Comparison of ENCODE assay signal across 11 cellular contexts in genomic region chr5:112907166-112907611, GRCh38. TPM values are rescaled to one million over a fixed set of nuclear protein-coding genes. Genes with fewer than 3 reads are reported as not detected.
A peak's percentile ranks its signal among the peaks of the same experiment; 100 is the strongest.
DNase-seq lines count a peak whose midpoint lies in the region; ATAC-seq, FAIRE-seq and TF ChIP-seq lines count a peak whose summit lies in the region.
"Had no signal": no experiment of that assay in that cellular context is flagged by ENCODE, and none has a peak within 500 bp of the region (broad histone marks: within the 10 kb centered on the region; RNA-seq: fewer than 3 reads in every experiment).

No MANE protein-coding gene starts in this region.

- no peak overlapping the region for H3K4me3 Mint-ChIP-seq in MCF 10A (ENCODE audit: unreplicated experiment)
- H3K4me3 Mint-ChIP-seq in stimulated activated memory B cell treated with anti-CD40 and anti-IgM and Interleukin-4, amounts not matched to agents 10 μg/mL and 1 μg/mL and 100 μg/mL, for 72 hours = no peak overlapping the region

- dilution Hi-C loops in mammary epithelial cell (cut with HindIII; ENCODE audit: low sequenced_read_pairs) = no loop called here

- FAIRE-seq in urothelium cell line (lab: Jason Lieb, UNC) = no peak
- FAIRE-seq: H1 had no signal

- peaks cover 51% of the 10 kb centered on the region for H3K36me3 Mint-ChIP-seq in MCF 10A (ENCODE audit: insufficient read depth, unreplicated experiment)
- peaks cover 38% of the 10 kb centered on the region for H3K36me3 Mint-ChIP-seq in stimulated activated memory B cell treated with anti-CD40 and anti-IgM and Interleukin-4, amounts not matched to agents 10 μg/mL and 1 μg/mL and 100 μg/mL, for 72 hours

- BruUV-seq in MCF 10A (replicated peaks; lab: Mats Ljungman, UMichigan) = no TSS peak
- no TSS peak for BruUV-seq in mammary epithelial cell (replicated peaks; lab: Mats Ljungman, UMichigan)

- H3K9me3 Mint-ChIP-seq in MCF 10A (ENCODE audit: unreplicated experiment) = no peaks in the 10 kb centered on the region
- no peaks in the 10 kb centered on the region for H3K9me3 Mint-ChIP-seq in stimulated activated memory B cell treated with anti-CD40 and anti-IgM and Interleukin-4, amounts not matched to agents 10 μg/mL and 1 μg/mL and 100 μg/mL, for 72 hours

- WGBS in mammary epithelial cell (ENCODE audit: low coverage, missing lambda C conversion rate) = 55% methylated on average over 4 of the region's 4 CpGs

- DNase-seq in MCF 10A (ENCODE audit: unreplicated experiment) (no peak), mammary epithelial cell (no peak), NCI-H446 (lab: John Stamatoyannopoulos, UW) (peak; percentile 22 to 60), left ventricle myocardium inferior (no peak), SHP77 treated with DMSO at 0.1 percent for 48 hours (lab: John Stamatoyannopoulos, UW) (no peak), NK-92 (lab: John Stamatoyannopoulos, UW; ENCODE audit: unreplicated experiment) (no peak), urothelium cell line (ENCODE audit: low spot score) (no peak)
- DNase-seq: PC-3, upper lobe of right lung had no signal

- no peaks in the 10 kb centered on the region for H4K20me1 ChIP-seq in mammary epithelial cell (ENCODE audit: insufficient read depth, low read length)

- POLR2A ChIA-PET in MCF 10A (lab: Yijun Ruan, JAX) = no interaction called here

- CTCF ChIA-PET in MCF 10A (lab: Yijun Ruan, JAX) (interaction anchor here (1.6 kb wide), 1 partner anchor 14 kb away, joined by 6 read pairs; no protein-coding TSS in a partner anchor), mammary epithelial cell (lab: Charles Lee; ENCODE audit: low non-redundant PET) (no interaction called here)

- peak; percentile 63 for ATAC-seq in stimulated activated memory B cell treated with anti-CD40 and anti-IgM and Interleukin-4, amounts not matched to agents 10 μg/mL and 1 μg/mL and 100 μg/mL, for 72 hours
- ATAC-seq: PC-3, upper lobe of right lung had no signal

- H3K4me1 Mint-ChIP-seq in MCF 10A (ENCODE audit: insufficient read depth, unreplicated experiment) = peaks cover 4% of the 10 kb centered on the region
- H3K4me1 Mint-ChIP-seq in stimulated activated memory B cell treated with anti-CD40 and anti-IgM and Interleukin-4, amounts not matched to agents 10 μg/mL and 1 μg/mL and 100 μg/mL, for 72 hours = peaks cover 34% of the 10 kb centered on the region

- H3K4me2 ChIP-seq in mammary epithelial cell (ENCODE audit: insufficient read depth, low read depth, low read length) = no peak overlapping the region

- H3K4me1 ChIP-seq in mammary epithelial cell (ENCODE audit: insufficient read depth, low read length) = no peaks in the 10 kb centered on the region
- peaks cover 69% of the 10 kb centered on the region for H3K4me1 ChIP-seq in left ventricle myocardium inferior
- H3K4me1 ChIP-seq: upper lobe of right lung had no signal

- no peaks in the 10 kb centered on the region for H3K27me3 ChIP-seq in mammary epithelial cell (ENCODE audit: insufficient read depth, low read length)
- no peaks in the 10 kb centered on the region for H3K27me3 ChIP-seq in left ventricle myocardium inferior (ENCODE audit: low read depth)
- H3K27me3 ChIP-seq: upper lobe of right lung had no signal

- H3K9me3 ChIP-seq in mammary epithelial cell (replicated peaks; ENCODE audit: insufficient read depth, low read length) (no peaks in the 10 kb centered on the region), left ventricle myocardium inferior (replicated peaks) (no peaks in the 10 kb centered on the region)
- H3K9me3 ChIP-seq: upper lobe of right lung had no signal

- H3K4me3 ChIP-seq in mammary epithelial cell (replicated peaks in 1 of 3; ENCODE audit: insufficient read depth in 1 of 3, low read depth in 2 of 3, low read length in 3 of 3) = no peak overlapping the region
- no peak overlapping the region for H3K4me3 ChIP-seq in left ventricle myocardium inferior
- H3K4me3 ChIP-seq: upper lobe of right lung had no signal

- in situ Hi-C loops in mammary epithelial cell (cut with MboI; ENCODE audit: low sequenced_read_pairs in 2 of 2) = no loop called here

- no peak for TF ChIP-seq CTCF in MCF 10A (IDR thresholded peaks at IDR 0.05; ENCODE audit: unreplicated experiment)
- TF ChIP-seq CTCF in mammary epithelial cell (conservative IDR thresholded peaks at IDR 0.05 in 1 of 2, IDR thresholded peaks at IDR 0.05 in 1 of 2; ENCODE audit: extremely low read depth in 1 of 2, insufficient read depth in 1 of 2, low read depth in 1 of 2, low read length in 2 of 2) = no peak
- no peak for TF ChIP-seq CTCF in left ventricle myocardium inferior (IDR thresholded peaks at IDR 0.05; ENCODE audit: borderline replicate concordance)

- H3K36me3 ChIP-seq in mammary epithelial cell (ENCODE audit: insufficient read depth, low read length) (peaks cover 7% of the 10 kb centered on the region), left ventricle myocardium inferior (peaks cover 17% of the 10 kb centered on the region)

- intact Hi-C loops in MCF 10A (cut with micrococcal nuclease) (no loop called here), mammary epithelial cell (cut with micrococcal nuclease) (no loop called here), left ventricle myocardium inferior (cut with micrococcal nuclease) (no loop called here)

- H3K79me2 ChIP-seq in mammary epithelial cell (ENCODE audit: insufficient read depth, low read length) = peaks cover 75% of the 10 kb centered on the region

- H3K27ac ChIP-seq in mammary epithelial cell (ENCODE audit: insufficient read depth, low read depth, low read length) (no peak overlapping the region), left ventricle myocardium inferior (replicated peaks) (peak overlapping the region; percentile 54)
- H3K27ac ChIP-seq: upper lobe of right lung had no signal

- no peak overlapping the region for H3K9ac ChIP-seq in mammary epithelial cell (ENCODE audit: insufficient read depth, low read length)

- H3K27ac Mint-ChIP-seq in MCF 10A (ENCODE audit: low read depth, unreplicated experiment) = peak overlapping the region; percentile 63
- H3K27ac Mint-ChIP-seq in stimulated activated memory B cell treated with anti-CD40 and anti-IgM and Interleukin-4, amounts not matched to agents 10 μg/mL and 1 μg/mL and 100 μg/mL, for 72 hours = peak overlapping the region; percentile 46

- H2AFZ ChIP-seq in mammary epithelial cell (ENCODE audit: low read depth, low read length) = no peak overlapping the region

- no peaks in the 10 kb centered on the region for H3K27me3 Mint-ChIP-seq in MCF 10A (ENCODE audit: insufficient read depth, unreplicated experiment)
- H3K27me3 Mint-ChIP-seq in stimulated activated memory B cell treated with anti-CD40 and anti-IgM and Interleukin-4, amounts not matched to agents 10 μg/mL and 1 μg/mL and 100 μg/mL, for 72 hours = no peaks in the 10 kb centered on the region

RNA-seq across cellular contexts. Expression of gene REEP5, which starts 14.8 kb away (rescaled TPM):
- total RNA-seq in MCF 10A (2022) = 64.8 and 65.2 TPM in 2 replicates
- 100 to 1,000 TPM in 1 of 2 donors, 10 to 100 TPM in 1; 60.7 to 102 TPM for total RNA-seq in mammary epithelial cell
- polyA plus RNA-seq in mammary epithelial cell = 154 TPM
- 330 TPM for polyA minus RNA-seq in mammary epithelial cell
- total RNA-seq in left ventricle myocardium inferior = 137 TPM

RNA-seq across cellular contexts. Expression of gene SRP19, which starts 46.1 kb away (rescaled TPM):
- total RNA-seq in MCF 10A (2022) (88.9 and 99.6 TPM in 2 replicates), mammary epithelial cell (10 to 100 TPM; 31.8 to 57.2 TPM), left ventricle myocardium inferior (31.6 TPM)
- polyA plus RNA-seq in mammary epithelial cell = 43.7 TPM
- polyA minus RNA-seq in mammary epithelial cell = 3.1 TPM

Comparison
In these comparisons a context has a peak if more than half of its experiments do, and no peak if none do; other contexts are left out.
1. DNase-seq: peak in NCI-H446 (2 of 2); none in MCF 10A (single experiment), mammary epithelial cell (single experiment), left ventricle myocardium inferior (single experiment), SHP77 treated with DMSO at 0.1 percent for 48 hours (single experiment), NK-92 (single experiment) and urothelium cell line (single experiment).